In genomic region chr6:3868544-3868943, GRCh38 we compare ENCODE assay signal across 17 cellular contexts. TPM values are rescaled to one million over a fixed set of nuclear protein-coding genes. Genes with fewer than 3 reads are reported as not detected.
A peak's percentile ranks its signal among the peaks of the same experiment; 100 is the strongest.
DNase-seq lines count a peak whose midpoint lies in the region; ATAC-seq and TF ChIP-seq lines count a peak whose summit lies in the region.
"Had no signal": no experiment of that assay in that cellular context is flagged by ENCODE, and none has a peak within 500 bp of the region (broad histone marks: within the 10 kb centered on the region; RNA-seq: fewer than 3 reads in every experiment).

No MANE protein-coding gene starts in this region.

- H3K9me3 ChIP-seq in ascending aorta: no peaks in the 10 kb centered on the region
- H3K9me3 ChIP-seq: gastroesophageal sphincter, stomach had no signal

- H2AFZ ChIP-seq in GM23338: 0 out of 2 replicates have a peak overlapping the region, but pooled peaks have one; percentile 40

- TF ChIP-seq CTCF in GM23338 (conservative IDR thresholded peaks at IDR 0.05; ENCODE audit: low read depth in 2 of 2): no peak
- no peak for TF ChIP-seq CTCF in ascending aorta (IDR thresholded peaks at IDR 0.05)

- H3K9me2 ChIP-seq in GM23338 (ENCODE audit: insufficient read depth): 0 out of 2 replicates have a peak, but pooled peaks cover 4% of the 10 kb centered on the region

- H3K9me3 Mint-ChIP-seq in GM23338: no peaks in the 10 kb centered on the region; the same call in 2 of the 3 replicates
- H3K9me3 Mint-ChIP-seq: CD4-positive, CD25-positive, alpha-beta regulatory T cell had no signal

- no peaks in the 10 kb centered on the region for H3K79me2 ChIP-seq in GM23338 (replicated peaks; ENCODE audit: insufficient read depth)

- no peaks in the 10 kb centered on the region for H4K20me1 ChIP-seq in GM23338 (replicated peaks; ENCODE audit: insufficient read depth)

- H3K4me3 Mint-ChIP-seq in GM23338: no peak overlapping the region

- H3K4me1 Mint-ChIP-seq in GM23338: peaks cover 4% of the 10 kb centered on the region

- H3K36me3 Mint-ChIP-seq in GM23338 (ENCODE audit: low read depth): no peaks in the 10 kb centered on the region
- H3K36me3 Mint-ChIP-seq: CD4-positive, CD25-positive, alpha-beta regulatory T cell had no signal

- H3K36me3 ChIP-seq in GM23338 (ENCODE audit: insufficient read depth): no peaks in the 10 kb centered on the region
- H3K36me3 ChIP-seq in ascending aorta: no peaks in the 10 kb centered on the region
- H3K36me3 ChIP-seq: gastroesophageal sphincter, stomach had no signal

- intact Hi-C loops in ascending aorta (cut with DNase I): no loop called here

- H3K27me3 ChIP-seq in GM23338 (ENCODE audit: insufficient read depth) (no peaks in the 10 kb centered on the region), ascending aorta (no peaks in the 10 kb centered on the region)
- H3K27me3 ChIP-seq: dorsolateral prefrontal cortex, stomach had no signal

- H3K4me3 ChIP-seq in GM23338 (no peak overlapping the region), ascending aorta (no peak overlapping the region)
- H3K4me3 ChIP-seq: gastroesophageal sphincter, stomach had no signal

- H3K27ac ChIP-seq in GM23338 (ENCODE audit: low read depth) (no peak overlapping the region), ascending aorta (peak overlapping the region; percentile 39 to 41)
- H3K27ac ChIP-seq: gastroesophageal sphincter had no signal

- DNase-seq in AG08395 (ENCODE audit: low spot score): peak; percentile 52
- no peak for DNase-seq in GM23338 (ENCODE audit: low spot score)
- DNase-seq in ascending aorta (ENCODE audit: low spot score in 2 of 2): no peak
- DNase-seq in medulla oblongata (ENCODE audit: extremely low spot score): peak; percentile 60
- no peak for DNase-seq in RPMI8226
- DNase-seq in NCI-H2107 (lab: John Stamatoyannopoulos, UW): no peak
- no peak for DNase-seq in DMS153 (lab: John Stamatoyannopoulos, UW)
- DNase-seq: HCEC 1CT; NCI-H1105; NCI-H526 treated with DMSO at 0.1 percent for 48 hours; stimulated activated CD4-positive, alpha-beta T cell treated with anti-CD3 and anti-CD28 coated beads, Interleukin-4, amount 100 ng/mL, for 4 hours; stomach had no signal

- no peaks in the 10 kb centered on the region for H3F3A ChIP-seq in GM23338 (replicated peaks; ENCODE audit: low read depth)

- H3K27me3 Mint-ChIP-seq in GM23338 (ENCODE audit: insufficient read depth, low read depth, poor library complexity): peaks cover 2% of the 10 kb centered on the region

- H3K4me2 ChIP-seq in GM23338: no peak overlapping the region

- H3K27ac Mint-ChIP-seq in GM23338: no peak overlapping the region

- H3K4me1 ChIP-seq in GM23338 (ENCODE audit: insufficient read depth) (no peaks in the 10 kb centered on the region), ascending aorta (peaks cover 0 to 7% of the 10 kb centered on the region in 2 donors)
- H3K4me1 ChIP-seq: gastroesophageal sphincter had no signal

- ATAC-seq in GM23338 (no peak; the same call in 2 of the 3 replicates), HG03175 (IDR thresholded peaks at IDR 0.05; ENCODE audit: unreplicated experiment) (no peak)
- ATAC-seq: gastroesophageal sphincter had no signal

TF ChIP-seq in GM23338, 12 proteins besides CTCF, POLR2A, EP300 and RAD21 (continues in another document):
- TF ChIP-seq ZNF114 (CRISPR knock-in tag; IDR thresholded peaks at IDR 0.05): no peak
- no peak for TF ChIP-seq EZH2phosphoT487 (IDR thresholded peaks at IDR 0.05; ENCODE audit: unreplicated experiment)
- TF ChIP-seq NANOG (IDR thresholded peaks at IDR 0.05; ENCODE audit: borderline replicate concordance): no peak
- no peak for TF ChIP-seq ZNF462 (CRISPR knock-in tag; IDR thresholded peaks at IDR 0.05)
- TF ChIP-seq POLR2AphosphoS5 (IDR thresholded peaks at IDR 0.05; ENCODE audit: low read depth): no peak
- no peak for TF ChIP-seq ZNF331 (CRISPR knock-in tag; IDR thresholded peaks at IDR 0.05; ENCODE audit: low read depth)
- TF ChIP-seq STAT1 (IDR thresholded peaks at IDR 0.05; ENCODE audit: unreplicated experiment): no peak
- TF ChIP-seq REST (IDR thresholded peaks at IDR 0.05; ENCODE audit: unreplicated experiment): no peak
- no peak for TF ChIP-seq CREB1 (CRISPR knock-in tag; IDR thresholded peaks at IDR 0.05; ENCODE audit: low read depth)

RNA-seq across cellular contexts. Expression of gene FAM50B, which starts 19.4 kb away (rescaled TPM):
- 4.3 and 4.4 TPM in 2 replicates for total RNA-seq in GM23338 (2014; rRNA removed; shearing (Covaris generic))
- polyA plus RNA-seq in GM23338 (2016; fragmentation: Nextera tagmentation; extraction: Ambion mirVana): 3.3 and 4.8 TPM in 2 replicates
- total RNA-seq in ascending aorta: 8.1 TPM
- total RNA-seq: HT1080 had no signal

Comparison
In these comparisons a context has a peak if more than half of its experiments do, and no peak if none do; other contexts are left out.
1. DNase-seq: peak in AG08395 (single experiment) and medulla oblongata (single experiment); none in GM23338 (single experiment), ascending aorta (0 of 2), RPMI8226 (single experiment), NCI-H2107 (single experiment) and DMS153 (single experiment).